ENCODE assay signal across 11 cellular contexts in the genomic region with DNA sequence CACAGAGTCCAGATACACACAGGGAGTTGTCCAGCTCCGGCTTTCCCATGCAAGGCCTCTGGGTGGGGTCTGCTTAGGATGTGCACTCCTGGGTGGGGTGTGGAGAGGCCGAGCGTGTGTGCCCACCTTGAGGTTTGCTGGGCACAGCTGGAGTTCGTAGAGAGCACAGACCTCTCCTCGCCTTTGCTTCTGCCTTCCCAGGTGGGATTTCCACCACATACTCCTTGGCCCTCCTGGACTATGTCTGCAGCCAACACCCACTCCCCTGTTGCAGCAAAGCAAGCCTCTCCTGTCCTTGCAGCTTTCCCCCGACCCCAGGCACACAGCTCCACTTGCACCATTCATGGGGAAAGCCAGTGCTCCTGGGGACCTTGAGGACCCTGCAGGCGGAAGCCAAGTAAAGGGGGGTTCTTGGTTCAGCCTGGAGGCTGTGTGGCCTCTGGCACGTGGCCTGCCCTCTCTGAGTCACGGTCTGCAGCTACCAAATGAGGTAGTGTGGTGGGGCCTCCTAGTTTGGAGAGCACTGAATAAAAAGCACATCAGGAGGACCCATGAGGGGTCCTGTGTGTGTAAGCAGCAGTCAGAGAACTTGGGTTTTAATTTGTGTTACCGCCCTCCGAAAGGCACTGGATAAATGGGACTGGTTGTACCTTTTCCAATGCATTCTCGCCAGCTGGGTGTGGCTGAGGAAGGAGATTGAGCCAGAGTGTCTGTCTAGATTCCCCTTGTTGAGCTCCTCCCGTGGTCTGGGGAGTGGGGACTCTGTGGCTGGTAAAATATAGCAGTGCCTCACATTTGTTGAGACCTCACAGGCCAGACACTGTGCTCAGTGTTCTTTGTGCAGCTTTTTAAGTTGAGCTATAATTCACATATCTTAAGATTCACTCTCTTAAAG. TPM values are rescaled to one million over a fixed set of nuclear protein-coding genes. Genes with fewer than 3 reads are reported as not detected.
DNase-seq lines count a peak whose midpoint lies in the region; ATAC-seq and TF ChIP-seq lines count a peak whose summit lies in the region.
"Had no signal": no experiment of that assay in that cellular context is flagged by ENCODE, and none has a peak within 500 bp of the region (broad histone marks: within the 10 kb centered on the region; RNA-seq: fewer than 3 reads in every experiment).

No MANE protein-coding gene starts in this region.

- no TSS peak for BruUV-seq in MCF 10A (replicated peaks; lab: Mats Ljungman, UMichigan)

- TF ChIP-seq CTCF in MCF 10A (IDR thresholded peaks at IDR 0.05; ENCODE audit: unreplicated experiment) = no peak
- no peak for TF ChIP-seq CTCF in transverse colon (IDR thresholded peaks at IDR 0.05)

- H3K27me3 Mint-ChIP-seq in activated naive CD4-positive, alpha-beta T cell treated with anti-CD3 and anti-CD28 coated beads, Interleukin-2, amount 10 ng/mL, durations not matched to agents 7 days and 5 days = no peaks in the 10 kb centered on the region
- no peaks in the 10 kb centered on the region for H3K27me3 Mint-ChIP-seq in MCF 10A (ENCODE audit: insufficient read depth, unreplicated experiment)

- peak overlapping the region in 3 of 4 donors; percentile 39 to 57 (median 40) for H3K27ac ChIP-seq in transverse colon

- DNase-seq in activated naive CD4-positive, alpha-beta T cell treated with anti-CD3 and anti-CD28 coated beads, Interleukin-2, amount 10 ng/mL, durations not matched to agents 7 days and 5 days = peak; percentile 5
- no peak for DNase-seq in activated naive CD4-positive, alpha-beta T cell treated with anti-CD3 and anti-CD28 coated beads, Interleukin-2, amount 50 U/mL, for 72 hours (ENCODE audit: low spot score in 2 of 2)
- DNase-seq in MCF 10A (ENCODE audit: unreplicated experiment) = peak; percentile 38
- DNase-seq in iris pigment epithelial cell (ENCODE audit: low read depth) = peak; percentile 52
- DNase-seq in transverse colon = no peak
- DNase-seq: ACHN, T1000 had no signal

- ATAC-seq in activated naive CD4-positive, alpha-beta T cell treated with anti-CD3 and anti-CD28 coated beads, Interleukin-2, amount 50 U/mL, for 72 hours = no peak
- ATAC-seq in GM18520 (IDR thresholded peaks at IDR 0.05; ENCODE audit: unreplicated experiment) = no peak
- no peak for ATAC-seq in HG03045 (IDR thresholded peaks at IDR 0.05; ENCODE audit: unreplicated experiment)
- ATAC-seq in GM21528 (IDR thresholded peaks at IDR 0.05; ENCODE audit: low FRiP score, unreplicated experiment) = no peak

- CTCF ChIA-PET in activated naive CD4-positive, alpha-beta T cell treated with anti-CD3 and anti-CD28 coated beads, Interleukin-2, amount 10 ng/mL, durations not matched to agents 7 days and 5 days (lab: Charles Lee) = no interaction called here
- CTCF ChIA-PET in MCF 10A (lab: Yijun Ruan, JAX) = interaction anchor here (0.5 to 1.1 kb wide), 3 partner anchors 15 to 111 kb away, joined by 3 to 5 read pairs (median 3); no protein-coding TSS in a partner anchor

- no peak overlapping the region for H3K27ac Mint-ChIP-seq in activated naive CD4-positive, alpha-beta T cell treated with anti-CD3 and anti-CD28 coated beads, Interleukin-2, amount 10 ng/mL, durations not matched to agents 7 days and 5 days
- H3K27ac Mint-ChIP-seq in activated naive CD4-positive, alpha-beta T cell treated with anti-CD3 and anti-CD28 coated beads, Interleukin-2, amount 50 U/mL, for 72 hours = peak overlapping the region in 1 of 2 donors; percentile 17
- H3K27ac Mint-ChIP-seq in MCF 10A (ENCODE audit: low read depth, unreplicated experiment) = no peak overlapping the region

- TF ChIP-seq POLR2A in transverse colon (IDR thresholded peaks at IDR 0.05) = no peak

- H3K9me3 Mint-ChIP-seq in activated naive CD4-positive, alpha-beta T cell treated with anti-CD3 and anti-CD28 coated beads, Interleukin-2, amount 10 ng/mL, durations not matched to agents 7 days and 5 days = peaks cover 2% of the 10 kb centered on the region
- peaks cover 0 to 9% of the 10 kb centered on the region in 2 donors for H3K9me3 Mint-ChIP-seq in activated naive CD4-positive, alpha-beta T cell treated with anti-CD3 and anti-CD28 coated beads, Interleukin-2, amount 50 U/mL, for 72 hours
- peaks cover 6% of the 10 kb centered on the region for H3K9me3 Mint-ChIP-seq in MCF 10A (ENCODE audit: unreplicated experiment)

- peaks cover 23% of the 10 kb centered on the region for H3K4me1 Mint-ChIP-seq in activated naive CD4-positive, alpha-beta T cell treated with anti-CD3 and anti-CD28 coated beads, Interleukin-2, amount 10 ng/mL, durations not matched to agents 7 days and 5 days
- H3K4me1 Mint-ChIP-seq in MCF 10A (ENCODE audit: insufficient read depth, unreplicated experiment) = peaks cover 50% of the 10 kb centered on the region

- no peaks in the 10 kb centered on the region for H3K9me3 ChIP-seq in transverse colon

- peaks cover 23 to 70% (median 52%) of the 10 kb centered on the region in 4 donors for H3K4me1 ChIP-seq in transverse colon

- H3K36me3 Mint-ChIP-seq in activated naive CD4-positive, alpha-beta T cell treated with anti-CD3 and anti-CD28 coated beads, Interleukin-2, amount 10 ng/mL, durations not matched to agents 7 days and 5 days = peaks cover 35% of the 10 kb centered on the region
- H3K36me3 Mint-ChIP-seq in activated naive CD4-positive, alpha-beta T cell treated with anti-CD3 and anti-CD28 coated beads, Interleukin-2, amount 50 U/mL, for 72 hours = peaks cover 11 to 14% of the 10 kb centered on the region in 2 donors
- H3K36me3 Mint-ChIP-seq in MCF 10A (ENCODE audit: insufficient read depth, unreplicated experiment) = peaks cover 38% of the 10 kb centered on the region

- no peaks in the 10 kb centered on the region for H3K36me3 ChIP-seq in transverse colon

- H3K4me3 Mint-ChIP-seq in activated naive CD4-positive, alpha-beta T cell treated with anti-CD3 and anti-CD28 coated beads, Interleukin-2, amount 10 ng/mL, durations not matched to agents 7 days and 5 days = no peak overlapping the region
- no peak overlapping the region for H3K4me3 Mint-ChIP-seq in MCF 10A (ENCODE audit: unreplicated experiment)

- no peak for TF ChIP-seq EP300 in transverse colon (IDR thresholded peaks at IDR 0.05; ENCODE audit: low read depth)

- no peak overlapping the region for H3K4me3 ChIP-seq in transverse colon
- H3K4me3 ChIP-seq: tibial nerve had no signal

- intact Hi-C loops in MCF 10A (cut with micrococcal nuclease) = no loop called here
- intact Hi-C loops in transverse colon (cut with DNase I; ENCODE audit: low total_unique reads) = no loop called here

- POLR2A ChIA-PET in MCF 10A (lab: Yijun Ruan, JAX) = interaction anchor here (0.5 to 1.1 kb wide), 4 partner anchors 10 to 31 kb away, joined by 3 to 7 read pairs (median 3); no protein-coding TSS in a partner anchor

- WGBS in transverse colon (ENCODE audit: low coverage in 1 of 2), 2 donors = 78% methylated on average over 12 of the region's 13 CpGs; no CpG with 5 or more reads in 1 of the 2 donors

- no peaks in the 10 kb centered on the region for H3K27me3 ChIP-seq in transverse colon
- H3K27me3 ChIP-seq: tibial nerve had no signal

- in situ Hi-C loops in transverse colon (cut with MboI; ENCODE audit: low pct_ligation_motif_present in 1 of 4, low pct_unique_long_range_greater_than_20kb in 1 of 4, low sequenced_read_pairs in 3 of 4) = no loop called here

RNA-seq across cellular contexts. Expression of gene MPRIP, which starts 31.6 kb away (rescaled TPM):
- total RNA-seq in activated naive CD4-positive, alpha-beta T cell treated with anti-CD3 and anti-CD28 coated beads, Interleukin-2, amount 50 U/mL, for 72 hours = 100 to 1,000 TPM in 1 of 2 donors, 10 to 100 TPM in 1; 67.4 to 134 TPM
- total RNA-seq in MCF 10A (2022) = 214 and 230 TPM in 2 replicates
- 100 to 1,000 TPM; 124 to 368 (median 158) TPM for total RNA-seq in transverse colon

Comparison
In these comparisons a context has a peak if more than half of its experiments do, and no peak if none do; other contexts are left out.
1. DNase-seq: peak in activated naive CD4-positive, alpha-beta T cell treated with anti-CD3 and anti-CD28 coated beads, Interleukin-2, amount 10 ng/mL, durations not matched to agents 7 days and 5 days (single experiment), MCF 10A (single experiment) and iris pigment epithelial cell (single experiment); none in activated naive CD4-positive, alpha-beta T cell treated with anti-CD3 and anti-CD28 coated beads, Interleukin-2, amount 50 U/mL, for 72 hours (0 of 2) and transverse colon (single experiment).